10 cellular contexts compared by ENCODE assay signal in the genomic region with DNA sequence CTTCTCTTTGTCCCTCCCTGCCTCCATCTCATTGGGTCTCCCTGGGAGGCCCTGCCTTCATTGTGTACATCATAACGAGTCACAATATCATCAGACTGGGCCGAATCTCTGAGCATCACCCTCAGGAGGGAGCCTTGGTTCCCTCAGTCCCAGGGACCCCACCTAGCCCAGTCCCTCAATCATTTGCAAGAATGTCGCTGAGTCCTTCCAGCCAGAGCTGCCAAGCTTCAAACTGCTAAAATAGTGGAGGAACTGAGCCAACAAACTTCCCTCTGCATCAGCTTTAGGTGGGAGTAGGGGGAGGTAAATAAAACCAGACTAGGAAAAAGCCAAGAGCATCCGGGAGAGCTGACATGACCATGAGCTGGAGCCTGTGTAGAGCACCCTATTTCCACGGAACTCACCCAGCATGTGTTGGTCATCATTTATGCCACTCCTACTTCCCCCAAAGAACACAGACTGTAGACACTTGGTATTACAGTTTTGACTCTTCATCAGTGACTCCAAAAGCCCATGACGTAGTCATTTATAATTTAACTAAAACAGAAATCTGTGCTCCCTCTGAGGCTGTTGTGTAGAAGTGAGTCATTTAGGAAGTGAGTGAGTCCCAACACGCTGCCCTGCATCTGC. TPM values are rescaled to one million over a fixed set of nuclear protein-coding genes. Genes with fewer than 3 reads are reported as not detected.
DNase-seq lines count a peak whose midpoint lies in the region; ATAC-seq and TF ChIP-seq lines count a peak whose summit lies in the region.
"Had no signal": no experiment of that assay in that cellular context is flagged by ENCODE, and none has a peak within 500 bp of the region (broad histone marks: within the 10 kb centered on the region; RNA-seq: fewer than 3 reads in every experiment).

No MANE protein-coding gene starts in this region.

- 62 to 65% methylated on average over 7 of the region's 7 CpGs for WGBS in heart right ventricle, 2 donors

- H3K36me3 ChIP-seq in kidney epithelial cell (ENCODE audit: control insufficient read depth, insufficient read depth, low read length) (no peaks in the 10 kb centered on the region), heart right ventricle (no peaks in the 10 kb centered on the region)
- H3K36me3 ChIP-seq: transverse colon had no signal

- H3K4me3 ChIP-seq in kidney epithelial cell (ENCODE audit: low read depth, low read length) (no peak overlapping the region), heart right ventricle (no peak overlapping the region)
- H3K4me3 ChIP-seq: transverse colon had no signal

- intact Hi-C loops in heart right ventricle (cut with DNase I) (no loop called here), left cardiac atrium (cut with DNase I) (no loop called here)

- H3K27me3 ChIP-seq in kidney epithelial cell (ENCODE audit: control insufficient read depth, insufficient read depth, low read length) (no peaks in the 10 kb centered on the region), heart right ventricle (peaks cover 0 to 19% (median 0%) of the 10 kb centered on the region in 7 donors)
- H3K27me3 ChIP-seq: transverse colon had no signal

- peaks cover 0 to 9% (median 0%) of the 10 kb centered on the region in 9 donors for H3K4me1 ChIP-seq in heart right ventricle
- H3K4me1 ChIP-seq: transverse colon had no signal

- peaks cover 0 to 7% (median 0%) of the 10 kb centered on the region in 11 donors for H3K9me3 ChIP-seq in heart right ventricle
- H3K9me3 ChIP-seq: transverse colon had no signal

- H3K27ac ChIP-seq in heart right ventricle: no peak overlapping the region
- H3K27ac ChIP-seq: transverse colon had no signal

- ATAC-seq in GM18517 (IDR thresholded peaks at IDR 0.05; ENCODE audit: unreplicated experiment) (peak; percentile 68), GM21825 (IDR thresholded peaks at IDR 0.05; ENCODE audit: unreplicated experiment) (peak; percentile 53), heart right ventricle (no peak), left cardiac atrium (no peak)

- TF ChIP-seq CTCF in kidney epithelial cell (IDR thresholded peaks at IDR 0.05; ENCODE audit: insufficient read depth, low read length, poor library complexity, severe bottlenecking): no peak
- no peak for TF ChIP-seq CTCF in heart right ventricle (IDR thresholded peaks at IDR 0.05)

- peak; percentile 96 for DNase-seq in LHCN-M2 (ENCODE audit: low read depth)
- DNase-seq in kidney epithelial cell (ENCODE audit: low read depth): peak; percentile 70
- no peak for DNase-seq in mesenteric fat pad (ENCODE audit: low spot score)
- DNase-seq in heart right ventricle: no peak
- DNase-seq in GDM1 (lab: John Stamatoyannopoulos, UW): no peak
- DNase-seq in left cardiac atrium: no peak
- DNase-seq: transverse colon had no signal

RNA-seq across cellular contexts. Expression of a gene that starts 28.8 kb away (rescaled TPM):
- total RNA-seq in LHCN-M2 (2014; rRNA removed) (not detected in 2 replicates), kidney epithelial cell (not detected in 2 replicates), mesenteric fat pad (not detected), heart right ventricle (not detected), left cardiac atrium (not detected)
- not detected for polyA plus RNA-seq in LHCN-M2 (2012)
- not detected for polyA plus RNA-seq in heart right ventricle
- total RNA-seq: liver, transverse colon had no signal
- polyA plus RNA-seq: liver had no signal

Comparison
In these comparisons a context has a peak if more than half of its experiments do, and no peak if none do; other contexts are left out.
1. ATAC-seq: peak in GM18517 (single experiment) and GM21825 (single experiment); none in heart right ventricle (0 of 8) and left cardiac atrium (0 of 2).
2. DNase-seq: peak in LHCN-M2 (single experiment) and kidney epithelial cell (single experiment); none in mesenteric fat pad (single experiment), heart right ventricle (0 of 2), GDM1 (single experiment) and left cardiac atrium (single experiment).